9 cellular contexts compared by ENCODE assay signal in the genomic region with DNA sequence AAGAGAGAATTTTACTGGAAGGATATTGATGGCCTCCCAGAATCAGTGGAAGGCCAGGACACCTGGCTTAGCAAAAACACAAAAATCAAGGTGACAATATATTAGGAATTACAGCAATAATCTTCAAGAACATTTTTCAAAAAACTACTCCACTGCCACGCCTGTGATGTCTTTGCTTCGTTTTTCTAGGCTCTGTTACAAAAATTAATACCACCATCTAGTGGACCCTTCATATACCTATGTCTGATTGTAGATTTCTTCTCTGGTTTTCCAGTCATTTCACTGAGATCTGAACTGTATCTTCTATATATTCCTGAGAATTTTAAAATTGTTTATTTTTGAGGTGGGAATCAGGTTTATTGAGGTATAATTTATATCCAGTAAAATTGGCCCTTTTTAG.
DNase-seq lines count a peak whose midpoint lies in the region; ATAC-seq and TF ChIP-seq lines count a peak whose summit lies in the region.
"Had no signal": no experiment of that assay in that cellular context is flagged by ENCODE, and none has a peak within 500 bp of the region (broad histone marks: within the 10 kb centered on the region; RNA-seq: fewer than 3 reads in every experiment).

No MANE protein-coding gene starts in this region.

- ATAC-seq in GM18517 (IDR thresholded peaks at IDR 0.05; ENCODE audit: unreplicated experiment) (peak; percentile 67), HG02610 (IDR thresholded peaks at IDR 0.05; ENCODE audit: unreplicated experiment) (no peak), GM21381 (IDR thresholded peaks at IDR 0.05; ENCODE audit: unreplicated experiment) (no peak)

- TF ChIP-seq CTCF in 22Rv1 (IDR thresholded peaks at IDR 0.05), result 0 out of 2 replicates have a peak, but pooled peaks have one; percentile 6

- in situ Hi-C loops in T47D (cut with HindIII; ENCODE audit: low pct_unique_long_range_greater_than_20kb, low sequenced_read_pairs), result no loop called here

- H3K27ac ChIP-seq in 22Rv1, result no peak overlapping the region

- DNase-seq in LoVo (ENCODE audit: low spot score) (peak; percentile 26), T47D (ENCODE audit: low read depth in 1 of 2, low spot score in 1 of 2) (peak; percentile 19 to 56), OCI-M2 (lab: John Stamatoyannopoulos, UW; ENCODE audit: unreplicated experiment) (no peak), inferior parietal cortex (ENCODE audit: extremely low spot score) (no peak)
- DNase-seq: nephron progenitor cell had no signal

Comparison
In these comparisons a context has a peak if more than half of its experiments do, and no peak if none do; other contexts are left out.
1. DNase-seq: peak in LoVo (single experiment) and T47D (2 of 2); none in OCI-M2 (single experiment) and inferior parietal cortex (single experiment).